1 cellular context compared by ENCODE assay signal in the genomic region with DNA sequence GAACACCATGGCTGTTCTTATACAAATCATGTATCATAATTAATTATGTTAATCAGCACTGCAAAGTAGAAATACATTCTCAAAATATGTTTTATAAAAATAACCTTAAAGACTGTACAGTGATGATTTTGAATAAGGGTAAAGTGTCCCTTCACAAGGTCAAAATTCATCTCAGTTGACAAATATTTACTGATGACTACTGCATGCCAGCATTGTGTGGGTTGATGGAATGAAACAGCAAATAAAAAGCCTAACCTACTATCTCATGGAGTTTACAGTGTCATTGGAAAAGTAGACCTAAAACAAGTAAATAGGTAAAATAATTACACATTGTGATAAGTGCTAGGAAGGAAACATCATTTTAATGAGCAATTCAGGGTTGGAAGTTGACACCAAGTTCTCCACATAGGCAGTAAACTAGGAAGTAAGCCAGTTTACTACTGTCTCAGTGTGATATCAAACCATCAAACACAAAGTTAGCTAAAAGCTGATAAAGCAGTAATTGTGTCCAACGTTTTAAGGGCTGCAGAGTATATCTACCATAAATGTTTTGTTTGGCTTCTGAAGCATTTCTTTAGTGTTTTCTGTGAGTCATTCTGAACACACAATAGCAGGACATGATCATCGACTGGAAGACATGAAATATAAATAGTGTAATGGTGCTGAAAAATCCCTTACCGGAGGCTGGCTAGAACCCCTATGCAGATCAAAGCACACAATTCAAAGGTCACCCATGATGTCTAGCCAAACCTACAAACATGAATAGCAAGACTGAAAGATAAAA.
A peak's percentile ranks its signal among the peaks of the same experiment; 100 is the strongest.
TF ChIP-seq lines count a peak whose summit lies in the region.

No MANE protein-coding gene starts in this region.

TF ChIP-seq in HepG2, 621 proteins besides CTCF, POLR2A, EP300 and RAD21 (continued from another document and continues in another):
- no peak for TF ChIP-seq NCOA1 (CRISPR knock-in tag; IDR thresholded peaks at IDR 0.05)
- TF ChIP-seq RBFOX2 (IDR thresholded peaks at IDR 0.05; ENCODE audit: low read depth, low read length), result no peak
- no peak for TF ChIP-seq KLF12 (CRISPR knock-in tag; IDR thresholded peaks at IDR 0.05; ENCODE audit: borderline replicate concordance)
- TF ChIP-seq CEBPG (CRISPR knock-in tag; IDR thresholded peaks at IDR 0.05), result no peak
- TF ChIP-seq PAWR (CRISPR knock-in tag; IDR thresholded peaks at IDR 0.05; ENCODE audit: borderline replicate concordance), result no peak
- TF ChIP-seq XRCC5 (optimal IDR thresholded peaks at IDR 0.05; ENCODE audit: low read length), result no peak
- TF ChIP-seq SNRNP70 (IDR thresholded peaks at IDR 0.05; ENCODE audit: low read depth, low read length), result no peak
- no peak for TF ChIP-seq SOX6 (IDR thresholded peaks at IDR 0.05)
- peak; percentile 71 for TF ChIP-seq SOX6 (CRISPR knock-in tag; IDR thresholded peaks at IDR 0.05)
- TF ChIP-seq MIXL1 (CRISPR knock-in tag; IDR thresholded peaks at IDR 0.05), result 0 out of 2 replicates have a peak, but pooled peaks have one; percentile 24
- no peak for TF ChIP-seq ZNF703 (CRISPR knock-in tag; IDR thresholded peaks at IDR 0.05; ENCODE audit: borderline replicate concordance)
- no peak for TF ChIP-seq FIP1L1 (IDR thresholded peaks at IDR 0.05; ENCODE audit: borderline replicate concordance, insufficient read depth, low read depth, low read length)
- TF ChIP-seq, protein P1, sequence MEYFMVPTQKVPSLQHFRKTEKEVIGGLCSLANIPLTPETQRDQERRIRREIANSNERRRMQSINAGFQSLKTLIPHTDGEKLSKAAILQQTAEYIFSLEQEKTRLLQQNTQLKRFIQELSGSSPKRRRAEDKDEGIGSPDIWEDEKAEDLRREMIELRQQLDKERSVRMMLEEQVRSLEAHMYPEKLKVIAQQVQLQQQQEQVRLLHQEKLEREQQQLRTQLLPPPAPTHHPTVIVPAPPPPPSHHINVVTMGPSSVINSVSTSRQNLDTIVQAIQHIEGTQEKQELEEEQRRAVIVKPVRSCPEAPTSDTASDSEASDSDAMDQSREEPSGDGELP (IDR thresholded peaks at IDR 0.05; ENCODE audit: borderline replicate concordance, low read depth), result no peak
- no peak for TF ChIP-seq ZSCAN31 (CRISPR knock-in tag; IDR thresholded peaks at IDR 0.05; ENCODE audit: low read depth)
- TF ChIP-seq, protein P2, sequence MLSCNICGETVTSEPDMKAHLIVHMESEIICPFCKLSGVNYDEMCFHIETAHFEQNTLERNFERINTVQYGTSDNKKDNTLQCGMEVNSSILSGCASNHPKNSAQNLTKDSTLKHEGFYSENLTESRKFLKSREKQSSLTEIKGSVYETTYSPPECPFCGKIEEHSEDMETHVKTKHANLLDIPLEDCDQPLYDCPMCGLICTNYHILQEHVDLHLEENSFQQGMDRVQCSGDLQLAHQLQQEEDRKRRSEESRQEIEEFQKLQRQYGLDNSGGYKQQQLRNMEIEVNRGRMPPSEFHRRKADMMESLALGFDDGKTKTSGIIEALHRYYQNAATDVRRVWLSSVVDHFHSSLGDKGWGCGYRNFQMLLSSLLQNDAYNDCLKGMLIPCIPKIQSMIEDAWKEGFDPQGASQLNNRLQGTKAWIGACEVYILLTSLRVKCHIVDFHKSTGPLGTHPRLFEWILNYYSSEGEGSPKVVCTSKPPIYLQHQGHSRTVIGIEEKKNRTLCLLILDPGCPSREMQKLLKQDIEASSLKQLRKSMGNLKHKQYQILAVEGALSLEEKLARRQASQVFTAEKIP (CRISPR knock-in tag; IDR thresholded peaks at IDR 0.05; ENCODE audit: borderline replicate concordance), result no peak
- no peak for TF ChIP-seq MEIS2 (CRISPR knock-in tag; IDR thresholded peaks at IDR 0.05)
- no peak for TF ChIP-seq ARID2 (CRISPR knock-in tag; IDR thresholded peaks at IDR 0.05; ENCODE audit: borderline replicate concordance)
- TF ChIP-seq, protein P3, sequence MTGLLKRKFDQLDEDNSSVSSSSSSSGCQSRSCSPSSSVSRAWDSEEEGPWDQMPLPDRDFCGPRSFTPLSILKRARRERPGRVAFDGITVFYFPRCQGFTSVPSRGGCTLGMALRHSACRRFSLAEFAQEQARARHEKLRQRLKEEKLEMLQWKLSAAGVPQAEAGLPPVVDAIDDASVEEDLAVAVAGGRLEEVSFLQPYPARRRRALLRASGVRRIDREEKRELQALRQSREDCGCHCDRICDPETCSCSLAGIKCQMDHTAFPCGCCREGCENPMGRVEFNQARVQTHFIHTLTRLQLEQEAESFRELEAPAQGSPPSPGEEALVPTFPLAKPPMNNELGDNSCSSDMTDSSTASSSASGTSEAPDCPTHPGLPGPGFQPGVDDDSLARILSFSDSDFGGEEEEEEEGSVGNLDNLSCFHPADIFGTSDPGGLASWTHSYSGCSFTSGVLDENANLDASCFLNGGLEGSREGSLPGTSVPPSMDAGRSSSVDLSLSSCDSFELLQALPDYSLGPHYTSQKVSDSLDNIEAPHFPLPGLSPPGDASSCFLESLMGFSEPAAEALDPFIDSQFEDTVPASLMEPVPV (CRISPR knock-in tag; IDR thresholded peaks at IDR 0.05), result no peak
- no peak for TF ChIP-seq BRD4 (CRISPR knock-in tag; IDR thresholded peaks at IDR 0.05)
- TF ChIP-seq, protein P4, sequence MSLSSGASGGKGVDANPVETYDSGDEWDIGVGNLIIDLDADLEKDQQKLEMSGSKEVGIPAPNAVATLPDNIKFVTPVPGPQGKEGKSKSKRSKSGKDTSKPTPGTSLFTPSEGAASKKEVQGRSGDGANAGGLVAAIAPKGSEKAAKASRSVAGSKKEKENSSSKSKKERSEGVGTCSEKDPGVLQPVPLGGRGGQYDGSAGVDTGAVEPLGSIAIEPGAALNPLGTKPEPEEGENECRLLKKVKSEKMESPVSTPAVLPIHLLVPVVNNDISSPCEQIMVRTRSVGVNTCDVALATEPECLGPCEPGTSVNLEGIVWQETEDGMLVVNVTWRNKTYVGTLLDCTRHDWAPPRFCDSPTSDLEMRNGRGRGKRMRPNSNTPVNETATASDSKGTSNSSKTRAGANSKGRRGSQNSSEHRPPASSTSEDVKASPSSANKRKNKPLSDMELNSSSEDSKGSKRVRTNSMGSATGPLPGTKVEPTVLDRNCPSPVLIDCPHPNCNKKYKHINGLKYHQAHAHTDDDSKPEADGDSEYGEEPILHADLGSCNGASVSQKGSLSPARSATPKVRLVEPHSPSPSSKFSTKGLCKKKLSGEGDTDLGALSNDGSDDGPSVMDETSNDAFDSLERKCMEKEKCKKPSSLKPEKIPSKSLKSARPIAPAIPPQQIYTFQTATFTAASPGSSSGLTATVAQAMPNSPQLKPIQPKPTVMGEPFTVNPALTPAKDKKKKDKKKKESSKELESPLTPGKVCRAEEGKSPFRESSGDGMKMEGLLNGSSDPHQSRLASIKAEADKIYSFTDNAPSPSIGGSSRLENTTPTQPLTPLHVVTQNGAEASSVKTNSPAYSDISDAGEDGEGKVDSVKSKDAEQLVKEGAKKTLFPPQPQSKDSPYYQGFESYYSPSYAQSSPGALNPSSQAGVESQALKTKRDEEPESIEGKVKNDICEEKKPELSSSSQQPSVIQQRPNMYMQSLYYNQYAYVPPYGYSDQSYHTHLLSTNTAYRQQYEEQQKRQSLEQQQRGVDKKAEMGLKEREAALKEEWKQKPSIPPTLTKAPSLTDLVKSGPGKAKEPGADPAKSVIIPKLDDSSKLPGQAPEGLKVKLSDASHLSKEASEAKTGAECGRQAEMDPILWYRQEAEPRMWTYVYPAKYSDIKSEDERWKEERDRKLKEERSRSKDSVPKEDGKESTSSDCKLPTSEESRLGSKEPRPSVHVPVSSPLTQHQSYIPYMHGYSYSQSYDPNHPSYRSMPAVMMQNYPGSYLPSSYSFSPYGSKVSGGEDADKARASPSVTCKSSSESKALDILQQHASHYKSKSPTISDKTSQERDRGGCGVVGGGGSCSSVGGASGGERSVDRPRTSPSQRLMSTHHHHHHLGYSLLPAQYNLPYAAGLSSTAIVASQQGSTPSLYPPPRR (CRISPR knock-in tag; IDR thresholded peaks at IDR 0.05; ENCODE audit: borderline replicate concordance), result peak; percentile 34; the same call in 1 of the 2 replicates
- TF ChIP-seq, protein P5, sequence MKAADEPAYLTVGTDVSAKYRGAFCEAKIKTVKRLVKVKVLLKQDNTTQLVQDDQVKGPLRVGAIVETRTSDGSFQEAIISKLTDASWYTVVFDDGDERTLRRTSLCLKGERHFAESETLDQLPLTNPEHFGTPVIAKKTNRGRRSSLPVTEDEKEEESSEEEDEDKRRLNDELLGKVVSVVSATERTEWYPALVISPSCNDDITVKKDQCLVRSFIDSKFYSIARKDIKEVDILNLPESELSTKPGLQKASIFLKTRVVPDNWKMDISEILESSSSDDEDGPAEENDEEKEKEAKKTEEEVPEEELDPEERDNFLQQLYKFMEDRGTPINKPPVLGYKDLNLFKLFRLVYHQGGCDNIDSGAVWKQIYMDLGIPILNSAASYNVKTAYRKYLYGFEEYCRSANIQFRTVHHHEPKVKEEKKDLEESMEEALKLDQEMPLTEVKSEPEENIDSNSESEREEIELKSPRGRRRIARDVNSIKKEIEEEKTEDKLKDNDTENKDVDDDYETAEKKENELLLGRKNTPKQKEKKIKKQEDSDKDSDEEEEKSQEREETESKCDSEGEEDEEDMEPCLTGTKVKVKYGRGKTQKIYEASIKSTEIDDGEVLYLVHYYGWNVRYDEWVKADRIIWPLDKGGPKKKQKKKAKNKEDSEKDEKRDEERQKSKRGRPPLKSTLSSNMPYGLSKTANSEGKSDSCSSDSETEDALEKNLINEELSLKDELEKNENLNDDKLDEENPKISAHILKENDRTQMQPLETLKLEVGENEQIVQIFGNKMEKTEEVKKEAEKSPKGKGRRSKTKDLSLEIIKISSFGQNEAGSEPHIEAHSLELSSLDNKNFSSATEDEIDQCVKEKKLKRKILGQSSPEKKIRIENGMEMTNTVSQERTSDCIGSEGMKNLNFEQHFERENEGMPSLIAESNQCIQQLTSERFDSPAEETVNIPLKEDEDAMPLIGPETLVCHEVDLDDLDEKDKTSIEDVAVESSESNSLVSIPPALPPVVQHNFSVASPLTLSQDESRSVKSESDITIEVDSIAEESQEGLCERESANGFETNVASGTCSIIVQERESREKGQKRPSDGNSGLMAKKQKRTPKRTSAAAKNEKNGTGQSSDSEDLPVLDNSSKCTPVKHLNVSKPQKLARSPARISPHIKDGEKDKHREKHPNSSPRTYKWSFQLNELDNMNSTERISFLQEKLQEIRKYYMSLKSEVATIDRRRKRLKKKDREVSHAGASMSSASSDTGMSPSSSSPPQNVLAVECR (CRISPR knock-in tag; IDR thresholded peaks at IDR 0.05; ENCODE audit: borderline replicate concordance), result no peak
- TF ChIP-seq RXRA (CRISPR knock-in tag; IDR thresholded peaks at IDR 0.05), result no peak
- TF ChIP-seq STAG1 (CRISPR knock-in tag; IDR thresholded peaks at IDR 0.05), result no peak
- TF ChIP-seq, protein P6, sequence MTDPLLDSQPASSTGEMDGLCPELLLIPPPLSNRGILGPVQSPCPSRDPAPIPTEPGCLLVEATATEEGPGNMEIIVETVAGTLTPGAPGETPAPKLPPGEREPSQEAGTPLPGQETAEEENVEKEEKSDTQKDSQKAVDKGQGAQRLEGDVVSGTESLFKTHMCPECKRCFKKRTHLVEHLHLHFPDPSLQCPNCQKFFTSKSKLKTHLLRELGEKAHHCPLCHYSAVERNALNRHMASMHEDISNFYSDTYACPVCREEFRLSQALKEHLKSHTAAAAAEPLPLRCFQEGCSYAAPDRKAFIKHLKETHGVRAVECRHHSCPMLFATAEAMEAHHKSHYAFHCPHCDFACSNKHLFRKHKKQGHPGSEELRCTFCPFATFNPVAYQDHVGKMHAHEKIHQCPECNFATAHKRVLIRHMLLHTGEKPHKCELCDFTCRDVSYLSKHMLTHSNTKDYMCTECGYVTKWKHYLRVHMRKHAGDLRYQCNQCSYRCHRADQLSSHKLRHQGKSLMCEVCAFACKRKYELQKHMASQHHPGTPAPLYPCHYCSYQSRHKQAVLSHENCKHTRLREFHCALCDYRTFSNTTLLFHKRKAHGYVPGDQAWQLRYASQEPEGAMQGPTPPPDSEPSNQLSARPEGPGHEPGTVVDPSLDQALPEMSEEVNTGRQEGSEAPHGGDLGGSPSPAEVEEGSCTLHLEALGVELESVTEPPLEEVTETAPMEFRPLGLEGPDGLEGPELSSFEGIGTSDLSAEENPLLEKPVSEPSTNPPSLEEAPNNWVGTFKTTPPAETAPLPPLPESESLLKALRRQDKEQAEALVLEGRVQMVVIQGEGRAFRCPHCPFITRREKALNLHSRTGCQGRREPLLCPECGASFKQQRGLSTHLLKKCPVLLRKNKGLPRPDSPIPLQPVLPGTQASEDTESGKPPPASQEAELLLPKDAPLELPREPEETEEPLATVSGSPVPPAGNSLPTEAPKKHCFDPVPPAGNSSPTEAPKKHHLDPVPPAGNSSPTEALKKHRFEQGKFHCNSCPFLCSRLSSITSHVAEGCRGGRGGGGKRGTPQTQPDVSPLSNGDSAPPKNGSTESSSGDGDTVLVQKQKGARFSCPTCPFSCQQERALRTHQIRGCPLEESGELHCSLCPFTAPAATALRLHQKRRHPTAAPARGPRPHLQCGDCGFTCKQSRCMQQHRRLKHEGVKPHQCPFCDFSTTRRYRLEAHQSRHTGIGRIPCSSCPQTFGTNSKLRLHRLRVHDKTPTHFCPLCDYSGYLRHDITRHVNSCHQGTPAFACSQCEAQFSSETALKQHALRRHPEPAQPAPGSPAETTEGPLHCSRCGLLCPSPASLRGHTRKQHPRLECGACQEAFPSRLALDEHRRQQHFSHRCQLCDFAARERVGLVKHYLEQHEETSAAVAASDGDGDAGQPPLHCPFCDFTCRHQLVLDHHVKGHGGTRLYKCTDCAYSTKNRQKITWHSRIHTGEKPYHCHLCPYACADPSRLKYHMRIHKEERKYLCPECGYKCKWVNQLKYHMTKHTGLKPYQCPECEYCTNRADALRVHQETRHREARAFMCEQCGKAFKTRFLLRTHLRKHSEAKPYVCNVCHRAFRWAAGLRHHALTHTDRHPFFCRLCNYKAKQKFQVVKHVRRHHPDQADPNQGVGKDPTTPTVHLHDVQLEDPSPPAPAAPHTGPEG (CRISPR knock-in tag; IDR thresholded peaks at IDR 0.05), result no peak
- TF ChIP-seq ZBTB7A (CRISPR knock-in tag; IDR thresholded peaks at IDR 0.05), result no peak
- TF ChIP-seq, protein P7, sequence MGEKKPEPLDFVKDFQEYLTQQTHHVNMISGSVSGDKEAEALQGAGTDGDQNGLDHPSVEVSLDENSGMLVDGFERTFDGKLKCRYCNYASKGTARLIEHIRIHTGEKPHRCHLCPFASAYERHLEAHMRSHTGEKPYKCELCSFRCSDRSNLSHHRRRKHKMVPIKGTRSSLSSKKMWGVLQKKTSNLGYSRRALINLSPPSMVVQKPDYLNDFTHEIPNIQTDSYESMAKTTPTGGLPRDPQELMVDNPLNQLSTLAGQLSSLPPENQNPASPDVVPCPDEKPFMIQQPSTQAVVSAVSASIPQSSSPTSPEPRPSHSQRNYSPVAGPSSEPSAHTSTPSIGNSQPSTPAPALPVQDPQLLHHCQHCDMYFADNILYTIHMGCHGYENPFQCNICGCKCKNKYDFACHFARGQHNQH (CRISPR knock-in tag; IDR thresholded peaks at IDR 0.05), result no peak
- TF ChIP-seq ZNF10 (CRISPR knock-in tag; IDR thresholded peaks at IDR 0.05; ENCODE audit: borderline replicate concordance, low read depth), result no peak
- TF ChIP-seq, protein P8, sequence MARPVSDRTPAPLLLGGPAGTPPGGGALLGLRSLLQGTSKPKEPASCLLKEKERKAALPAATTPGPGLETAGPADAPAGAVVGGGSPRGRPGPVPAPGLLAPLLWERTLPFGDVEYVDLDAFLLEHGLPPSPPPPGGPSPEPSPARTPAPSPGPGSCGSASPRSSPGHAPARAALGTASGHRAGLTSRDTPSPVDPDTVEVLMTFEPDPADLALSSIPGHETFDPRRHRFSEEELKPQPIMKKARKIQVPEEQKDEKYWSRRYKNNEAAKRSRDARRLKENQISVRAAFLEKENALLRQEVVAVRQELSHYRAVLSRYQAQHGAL (CRISPR knock-in tag; IDR thresholded peaks at IDR 0.05; ENCODE audit: not compliant biosample characterization), result no peak
